ENCODE assay signal across 10 cellular contexts in the genomic region with DNA sequence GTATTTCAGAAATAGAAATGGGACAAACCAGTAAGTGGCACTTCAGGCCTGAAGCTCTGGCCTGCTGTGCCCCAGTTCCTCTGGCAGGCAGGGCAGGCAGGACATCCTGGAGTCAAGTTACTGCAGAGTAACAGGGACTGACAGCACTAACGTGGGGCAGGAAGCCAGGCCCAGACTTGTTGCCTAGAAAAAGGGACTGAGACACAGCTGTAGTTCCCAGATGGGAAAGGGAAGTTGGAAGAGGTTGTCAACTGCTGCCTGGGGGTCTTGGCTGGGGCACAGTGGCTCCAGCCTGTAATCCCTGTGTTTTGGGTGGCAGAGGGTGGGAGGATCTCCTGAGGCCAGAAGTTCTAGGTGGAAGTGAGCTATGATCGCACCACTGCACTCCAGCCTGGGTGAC.
DNase-seq lines count a peak whose midpoint lies in the region; ATAC-seq and TF ChIP-seq lines count a peak whose summit lies in the region.
"Had no signal": no experiment of that assay in that cellular context is flagged by ENCODE, and none has a peak within 500 bp of the region (broad histone marks: within the 10 kb centered on the region; RNA-seq: fewer than 3 reads in every experiment).

No MANE protein-coding gene starts in this region.

- DNase-seq in ELF-1 (ENCODE audit: low read depth, low spot score): peak; percentile 71
- DNase-seq in Panc1 (ENCODE audit: low read depth, low spot score): no peak
- DNase-seq in esophagus squamous epithelium (lab: John Stamatoyannopoulos, UW): no peak
- no peak for DNase-seq in osteocyte (ENCODE audit: extremely low spot score, unreplicated experiment)
- no peak for DNase-seq in effector memory CD8-positive, alpha-beta T cell
- no peak for DNase-seq in NCI-H187 treated with DMSO at 0.1 percent for 48 hours (lab: John Stamatoyannopoulos, UW)
- DNase-seq in uterus: no peak
- DNase-seq: NCI-H82 had no signal

- 22 to 25% methylated on average over 2 of the region's 2 CpGs for WGBS in esophagus squamous epithelium, 2 donors

- TF ChIP-seq CTCF in Panc1 (IDR thresholded peaks at IDR 0.05): no peak
- no peak for TF ChIP-seq CTCF in esophagus squamous epithelium (IDR thresholded peaks at IDR 0.05)
- no peak for TF ChIP-seq CTCF in osteocyte (IDR thresholded peaks at IDR 0.05)
- TF ChIP-seq CTCF in uterus (IDR thresholded peaks at IDR 0.05): no peak

- H3K9me3 Mint-ChIP-seq in osteocyte (ENCODE audit: unreplicated experiment): no peaks in the 10 kb centered on the region
- H3K9me3 Mint-ChIP-seq in effector memory CD8-positive, alpha-beta T cell: no peaks in the 10 kb centered on the region
- H3K9me3 Mint-ChIP-seq: central memory CD8-positive, alpha-beta T cell had no signal

- no peaks in the 10 kb centered on the region for H3K36me3 Mint-ChIP-seq in osteocyte (ENCODE audit: unreplicated experiment)
- H3K36me3 Mint-ChIP-seq in effector memory CD8-positive, alpha-beta T cell (ENCODE audit: insufficient read depth): no peaks in the 10 kb centered on the region

- intact Hi-C loops in Panc1 (cut with micrococcal nuclease; ENCODE audit: unreplicated experiment): loop anchor here (2.0 kb wide), 1 partner anchor 110 kb away; no protein-coding TSS in a partner anchor
- intact Hi-C loops in esophagus squamous epithelium (cut with DNase I): loop anchor here (5.0 kb wide), 1 partner anchor 50 kb away; no protein-coding TSS in a partner anchor
- intact Hi-C loops in uterus (cut with DNase I; ENCODE audit: low total_unique reads): no loop called here

- H3K36me3 ChIP-seq in Panc1 (ENCODE audit: control insufficient read depth, insufficient read depth, low read length) (no peaks in the 10 kb centered on the region), esophagus squamous epithelium (no peaks in the 10 kb centered on the region), uterus (no peaks in the 10 kb centered on the region)

- ATAC-seq in Panc1: peak; percentile 76
- no peak for ATAC-seq in HG02678 (IDR thresholded peaks at IDR 0.05; ENCODE audit: unreplicated experiment)
- ATAC-seq in effector memory CD8-positive, alpha-beta T cell (replicated peaks): no peak

- H3K27me3 ChIP-seq in Panc1 (ENCODE audit: control insufficient read depth, insufficient read depth, low read length) (no peaks in the 10 kb centered on the region), esophagus squamous epithelium (no peaks in the 10 kb centered on the region), uterus (no peaks in the 10 kb centered on the region)

- no peaks in the 10 kb centered on the region for H3K27me3 Mint-ChIP-seq in osteocyte (ENCODE audit: unreplicated experiment)
- peaks cover 0 to 9% of the 10 kb centered on the region in 2 donors for H3K27me3 Mint-ChIP-seq in effector memory CD8-positive, alpha-beta T cell
- H3K27me3 Mint-ChIP-seq: central memory CD8-positive, alpha-beta T cell had no signal

- peaks cover 33% of the 10 kb centered on the region for H3K4me1 Mint-ChIP-seq in osteocyte (ENCODE audit: unreplicated experiment)
- peaks cover 0 to 5% of the 10 kb centered on the region in 2 donors for H3K4me1 Mint-ChIP-seq in effector memory CD8-positive, alpha-beta T cell (ENCODE audit: low read depth in 2 of 2)
- H3K4me1 Mint-ChIP-seq: central memory CD8-positive, alpha-beta T cell had no signal

- CTCF ChIA-PET in Panc1 (lab: Charles Lee): interaction anchor here (0.6 kb wide), 1 partner anchor 108 kb away, joined by 3 read pairs; no protein-coding TSS in a partner anchor

- H3K9me3 ChIP-seq in Panc1 (ENCODE audit: control insufficient read depth, insufficient read depth, low read depth, low read length) (no peaks in the 10 kb centered on the region), esophagus squamous epithelium (no peaks in the 10 kb centered on the region), uterus (no peaks in the 10 kb centered on the region)

- no peak overlapping the region for H3K27ac ChIP-seq in Panc1 (ENCODE audit: low read length)
- peak overlapping the region in 3 of 4 donors; percentile 51 to 65 (median 64) for H3K27ac ChIP-seq in esophagus squamous epithelium
- no peak overlapping the region for H3K27ac ChIP-seq in uterus

- H3K4me3 ChIP-seq in Panc1 (ENCODE audit: low read depth in 2 of 2, low read length in 2 of 2) (no peak overlapping the region), esophagus squamous epithelium (no peak overlapping the region), uterus (no peak overlapping the region)

- in situ Hi-C loops in Panc1 (cut with HindIII; ENCODE audit: low pct_unique_long_range_greater_than_20kb, low sequenced_read_pairs): no loop called here

- POLR2A ChIA-PET in Panc1 (lab: Charles Lee): no interaction called here

- no peak for TF ChIP-seq POLR2A in esophagus squamous epithelium (IDR thresholded peaks at IDR 0.05)
- no peak for TF ChIP-seq POLR2A in uterus (IDR thresholded peaks at IDR 0.05)

- BruUV-seq in Panc1 (replicated peaks; lab: Mats Ljungman, UMichigan): no TSS peak

- peak overlapping the region; percentile 89 for H3K27ac Mint-ChIP-seq in osteocyte (ENCODE audit: unreplicated experiment)
- H3K27ac Mint-ChIP-seq in effector memory CD8-positive, alpha-beta T cell: no peak overlapping the region

- peak overlapping the region; percentile 27 for H3K4me3 Mint-ChIP-seq in osteocyte (ENCODE audit: unreplicated experiment)
- no peak overlapping the region for H3K4me3 Mint-ChIP-seq in effector memory CD8-positive, alpha-beta T cell
- H3K4me3 Mint-ChIP-seq: central memory CD8-positive, alpha-beta T cell had no signal

- 0 out of 2 replicates have a peak, but pooled peaks cover 3% of the 10 kb centered on the region for H3K4me1 ChIP-seq in Panc1 (ENCODE audit: control insufficient read depth, insufficient read depth, low read length)
- peaks cover 8 to 29% (median 11%) of the 10 kb centered on the region in 3 donors for H3K4me1 ChIP-seq in esophagus squamous epithelium
- no peaks in the 10 kb centered on the region for H3K4me1 ChIP-seq in uterus

Comparison
In these comparisons a context has a peak if more than half of its experiments do, and no peak if none do; other contexts are left out.
1. H3K27ac ChIP-seq: peak in esophagus squamous epithelium (3 of 4); none in Panc1 (single experiment) and uterus (0 of 2).